ENCODE assay signal across 1 cellular context in genomic region chr6:3297909-3298308, GRCh38.
TF ChIP-seq lines count a peak whose summit lies in the region.

No MANE protein-coding gene starts in this region.

TF ChIP-seq in HCT116, 20 proteins besides CTCF, POLR2A, EP300 and RAD21 (continued from another document):
- TF ChIP-seq REST (IDR thresholded peaks at IDR 0.05; ENCODE audit: low read depth) = no peak
- no peak for TF ChIP-seq YY1 (IDR thresholded peaks at IDR 0.05; ENCODE audit: extremely low read depth, insufficient replicate concordance, low read depth, low read length)
- TF ChIP-seq JUND (IDR thresholded peaks at IDR 0.05) = no peak
- TF ChIP-seq SIN3A (IDR thresholded peaks at IDR 0.05; ENCODE audit: low read depth) = no peak
- TF ChIP-seq CEBPB (IDR thresholded peaks at IDR 0.05; ENCODE audit: low read depth) = no peak
- TF ChIP-seq CBX3 (IDR thresholded peaks at IDR 0.05; ENCODE audit: low read depth) = no peak
- TF ChIP-seq ELF1 (IDR thresholded peaks at IDR 0.05; ENCODE audit: borderline replicate concordance, low read depth) = no peak
- TF ChIP-seq SP1 (IDR thresholded peaks at IDR 0.05; ENCODE audit: low read depth) = no peak
- no peak for TF ChIP-seq FOSL1 (IDR thresholded peaks at IDR 0.05; ENCODE audit: low read depth)
- TF ChIP-seq ATF3 (IDR thresholded peaks at IDR 0.05) = no peak
- TF ChIP-seq TCF7L2 (IDR thresholded peaks at IDR 0.05; ENCODE audit: borderline replicate concordance, extremely low read depth, insufficient read depth, insufficient read length) = no peak
- TF ChIP-seq MAX (IDR thresholded peaks at IDR 0.05) = no peak
- TF ChIP-seq EGR1 (IDR thresholded peaks at IDR 0.05; ENCODE audit: low read depth) = no peak
- no peak for TF ChIP-seq EZH2 (IDR thresholded peaks at IDR 0.05)
- no peak for TF ChIP-seq ZNF274 (IDR thresholded peaks at IDR 0.05; ENCODE audit: low read depth, low read length)
- no peak for TF ChIP-seq ZBTB33 (IDR thresholded peaks at IDR 0.05; ENCODE audit: extremely low read depth, insufficient replicate concordance, low read length)
- TF ChIP-seq SRF (IDR thresholded peaks at IDR 0.05; ENCODE audit: low read depth) = no peak
